ENCODE assay signal across 8 cellular contexts in the genomic region with DNA sequence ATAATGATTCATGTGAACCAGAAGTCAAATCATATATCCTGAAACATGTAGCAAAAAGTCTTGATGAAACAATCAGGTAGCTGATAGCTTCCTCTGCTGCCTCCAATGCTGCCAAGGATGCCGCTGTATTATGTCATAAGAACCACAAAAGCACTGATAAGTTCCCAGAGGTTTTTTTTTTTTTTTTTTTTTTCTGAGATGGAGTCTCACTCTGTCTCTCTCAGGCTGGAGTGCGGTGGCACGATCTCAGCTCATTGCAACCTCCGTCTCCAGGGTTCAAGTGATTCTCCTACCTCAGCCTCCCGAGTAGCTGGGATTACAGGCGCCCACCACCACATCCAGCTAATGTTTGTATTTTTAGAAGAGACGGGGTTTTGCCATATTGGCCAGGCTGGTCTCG. TPM values are rescaled to one million over a fixed set of nuclear protein-coding genes. Genes with fewer than 3 reads are reported as not detected.
DNase-seq lines count a peak whose midpoint lies in the region; ATAC-seq and TF ChIP-seq lines count a peak whose summit lies in the region.
"Not testable (repeated sequence)": the region's sequence is repeated elsewhere in the genome, so short reads cannot be mapped to it uniquely, and the experiment has no call there.

No MANE protein-coding gene starts in this region.

- not testable (repeated sequence) for H2AFZ ChIP-seq in Loucy (ENCODE audit: low read length)

- H3F3A ChIP-seq in Loucy (ENCODE audit: low read depth), result peaks cover 40% of the 10 kb centered on the region

- not testable (repeated sequence) for H3K9me2 ChIP-seq in Loucy (replicated peaks; ENCODE audit: low read depth, low read length)

- POLR2A ChIA-PET in CD4-positive, alpha-beta T cell (lab: Charles Lee), result interaction anchor here (1.7 to 5.1 kb wide), 4 partner anchors 8 to 43 kb away, joined by 4 to 145 read pairs (median 12); a partner anchor contains a TSS

- H3K9ac ChIP-seq in Loucy (ENCODE audit: low read depth, low read length, poor library complexity, severe bottlenecking), result peak overlapping the region; percentile 84

- not testable (repeated sequence) for H3K36me3 ChIP-seq in Loucy (ENCODE audit: insufficient read depth, low read length); adrenal gland (replicated peaks in 1 of 2); cardiac muscle cell; sigmoid colon; transverse colon

- peak overlapping the region; percentile 75 for H3K4me3 ChIP-seq in Loucy (ENCODE audit: low read length, poor library complexity, severe bottlenecking)
- not testable (repeated sequence) for H3K4me3 ChIP-seq in adrenal gland, cardiac muscle cell, sigmoid colon, transverse colon

- not testable (repeated sequence) for H3K9me3 ChIP-seq in CD4-positive, alpha-beta T cell (ENCODE audit: control insufficient read depth, low read length); Loucy (ENCODE audit: insufficient read depth, low read depth, low read length); adrenal gland (replicated peaks in 1 of 3); cardiac muscle cell (ENCODE audit: low read depth); sigmoid colon; transverse colon

- TF ChIP-seq POLR2A in adrenal gland (IDR thresholded peaks at IDR 0.05); sigmoid colon (IDR thresholded peaks at IDR 0.05); transverse colon (IDR thresholded peaks at IDR 0.05): not testable (repeated sequence)

- peak overlapping the region; percentile 93 for H3K4me3 Mint-ChIP-seq in CD4-positive, alpha-beta T cell

- H3K4me2 ChIP-seq in Loucy (ENCODE audit: low read depth, low read length, poor library complexity, severe bottlenecking), result peak overlapping the region; percentile 100

- 51 to 81% (median 68%) methylated on average over 3 to 8 of the region's 8 CpGs for WGBS in adrenal gland, 4 donors
- 79 to 88% methylated on average over 8 of the region's 8 CpGs for WGBS in sigmoid colon, 2 donors
- WGBS in transverse colon (ENCODE audit: low coverage in 1 of 2), 2 donors, result 80 to 83% methylated on average over 1 to 8 of the region's 8 CpGs

- H3K4me1 ChIP-seq in Loucy (ENCODE audit: insufficient read depth, low read length, poor library complexity, severe bottlenecking) (peaks cover 62% of the 10 kb centered on the region), adrenal gland (replicated peaks in 1 of 2) (peaks cover 13 to 24% of the 10 kb centered on the region in 2 donors), cardiac muscle cell (ENCODE audit: low read depth) (peaks cover 13% of the 10 kb centered on the region), sigmoid colon (peaks cover 0 to 40% (median 30%) of the 10 kb centered on the region in 4 donors), transverse colon (peaks cover 0 to 11% (median 4%) of the 10 kb centered on the region in 4 donors)

- DNase-seq in CD4-positive, alpha-beta T cell, result peak in 2 of 10 experiments; percentile 29 to 55
- DNase-seq in T-helper 2 cell, result peak in 3 of 5 experiments; percentile 25 to 64 (median 36)
- peak; percentile 39 for DNase-seq in activated CD8-positive, alpha-beta memory T cell treated with anti-CD3 and anti-CD28 coated beads, Interleukin-2, amount 50 U/mL, for 1 hour (ENCODE audit: extremely low read depth)
- peak in 1 of 7 donors; percentile 48 for DNase-seq in adrenal gland
- DNase-seq in cardiac muscle cell (ENCODE audit: low read depth in 1 of 2, low spot score in 1 of 2); sigmoid colon; transverse colon: not testable (repeated sequence)

- in situ Hi-C loops in transverse colon (cut with MboI; ENCODE audit: low pct_ligation_motif_present in 1 of 4, low pct_unique_long_range_greater_than_20kb in 1 of 4, low sequenced_read_pairs in 3 of 4), result not testable (repeated sequence)

- H3K27ac Mint-ChIP-seq in CD4-positive, alpha-beta T cell, result peak overlapping the region; percentile 96

- not testable (repeated sequence) for TF ChIP-seq CTCF in CD4-positive, alpha-beta T cell (IDR thresholded peaks at IDR 0.05); Loucy (conservative IDR thresholded peaks at IDR 0.05; ENCODE audit: low read length); adrenal gland (IDR thresholded peaks at IDR 0.05); cardiac muscle cell (IDR thresholded peaks at IDR 0.05; ENCODE audit: low read depth, low read length); sigmoid colon (IDR thresholded peaks at IDR 0.05); transverse colon (IDR thresholded peaks at IDR 0.05)

- not testable (repeated sequence) for TF ChIP-seq EP300 in sigmoid colon (IDR thresholded peaks at IDR 0.05); transverse colon (IDR thresholded peaks at IDR 0.05; ENCODE audit: low read depth)

- not testable (repeated sequence) for H3K27me3 ChIP-seq in CD4-positive, alpha-beta T cell (ENCODE audit: control insufficient read depth, insufficient read depth, low read length); Loucy (ENCODE audit: insufficient read depth, low read length, poor library complexity, severe bottlenecking); adrenal gland; cardiac muscle cell; sigmoid colon; transverse colon

- H3K27me3 Mint-ChIP-seq in CD4-positive, alpha-beta T cell, result not testable (repeated sequence)

- H3K4me1 Mint-ChIP-seq in CD4-positive, alpha-beta T cell (ENCODE audit: low read depth), result peaks cover 80% of the 10 kb centered on the region

- ATAC-seq in CD4-positive, alpha-beta T cell (ENCODE audit: poor library complexity), result peak; percentile 24

- peaks cover 94% of the 10 kb centered on the region for H3K79me2 ChIP-seq in Loucy (ENCODE audit: insufficient read depth, low read length)

- intact Hi-C loops in CD4-positive, alpha-beta T cell (cut with DNase I, micrococcal nuclease); adrenal gland (cut with DNase I); sigmoid colon (cut with DNase I); transverse colon (cut with DNase I; ENCODE audit: low total_unique reads): not testable (repeated sequence)

- peaks cover 18% of the 10 kb centered on the region for H4K20me1 ChIP-seq in Loucy (ENCODE audit: insufficient read depth, low read length, poor library complexity, severe bottlenecking)

- CTCF ChIA-PET in CD4-positive, alpha-beta T cell (lab: Charles Lee), result interaction anchor here (0.6 to 2.0 kb wide), 7 partner anchors 9 to 168 kb away, joined by 3 to 9 read pairs (median 4); a partner anchor contains a TSS

- H3K9me3 Mint-ChIP-seq in CD4-positive, alpha-beta T cell, result not testable (repeated sequence)

- peaks cover 48% of the 10 kb centered on the region for H3K36me3 Mint-ChIP-seq in CD4-positive, alpha-beta T cell (ENCODE audit: low read depth)

- peak overlapping the region; percentile 95 for H3K27ac ChIP-seq in CD4-positive, alpha-beta T cell (ENCODE audit: low read depth, low read length)
- H3K27ac ChIP-seq in adrenal gland, result peak overlapping the region; percentile 76 to 93 (median 85)
- H3K27ac ChIP-seq in cardiac muscle cell, result peak overlapping the region; percentile 85
- peak overlapping the region; percentile 78 to 93 (median 86) for H3K27ac ChIP-seq in sigmoid colon
- peak overlapping the region; percentile 74 to 93 (median 82) for H3K27ac ChIP-seq in transverse colon

RNA-seq across cellular contexts. Expression of a gene that starts 8.7 kb away (rescaled TPM):
- 100 to 1,000 TPM; 132 to 134 TPM for total RNA-seq in CD4-positive, alpha-beta T cell
- 100 to 1,000 TPM in 7 of 8 donors, 10 to 100 TPM in 1; 86.5 to 204 (median 128) TPM for total RNA-seq in adrenal gland
- 100 to 1,000 TPM in 1 of 3 donors, 10 to 100 TPM in 2; 42.4 to 332 (median 78.6) TPM for polyA plus RNA-seq in adrenal gland
- 69.3 and 78.7 TPM in 2 replicates for total RNA-seq in cardiac muscle cell
- 51.0 and 54.6 TPM in 2 replicates for polyA plus RNA-seq in cardiac muscle cell
- total RNA-seq in sigmoid colon, result 100 to 1,000 TPM in 1 of 4 donors, 10 to 100 TPM in 3; 48.2 to 103 (median 69.4) TPM
- 10 to 100 TPM in 1 of 3 donors, 1 to 10 TPM in 2; 5.3 to 32.5 (median 6.0) TPM for polyA plus RNA-seq in sigmoid colon
- 10 to 100 TPM in 3 of 4 donors, 1 to 10 TPM in 1; 9.4 to 88.2 (median 21.8) TPM for total RNA-seq in transverse colon
